Comparison of ENCODE assay signal across 22 cellular contexts in genomic region chr10:89378006-89378627, GRCh38. TPM values are rescaled to one million over a fixed set of nuclear protein-coding genes. Genes with fewer than 3 reads are reported as not detected.
"Had no signal": no experiment of that assay in that cellular context is flagged by ENCODE, and none has a peak within 500 bp of the region (broad histone marks: within the 10 kb centered on the region; RNA-seq: fewer than 3 reads in every experiment).

Gene IFIT1B (plus strand): TSS chr10:89378056. CDS start chr10:89378136, 80 bp downstream.

- DNase-seq: activated CD4-positive, alpha-beta T cell treated with anti-CD3 and anti-CD28 coated beads for 36 hours; activated CD4-positive, alpha-beta T cell treated with anti-CD3 and anti-CD28 coated beads, Interleukin-2, amount 50 U/mL, for 48 hours; activated gamma-delta T cell; adrenal gland; cerebellar nuclear complex; effector CD4-positive, alpha-beta T cell; gastrocnemius medialis; head of caudate nucleus; lower lobe of right lung; posterior cingulate gyrus; spleen; stimulated activated naive CD4-positive, alpha-beta T cell; T-helper 17 cell had no signal

- H3K4me3 Mint-ChIP-seq: activated CD4-positive, alpha-beta T cell treated with anti-CD3 and anti-CD28 coated beads for 36 hours; mesothelial cell of epicardium; natural killer cell treated with Interleukin-12 subunit alpha and Interleukin-12 subunit beta and Interleukin-15 and Interleukin-18, amount 100 ng/mL, for 72 hours; T-helper 17 cell had no signal

- H3K36me3 ChIP-seq: adrenal gland, gastrocnemius medialis, lower lobe of right lung, spleen had no signal

- H3K27ac Mint-ChIP-seq: activated CD4-positive, alpha-beta T cell treated with anti-CD3 and anti-CD28 coated beads for 36 hours; activated naive CD4-positive, alpha-beta T cell treated with anti-CD3 and anti-CD28 coated beads, Interleukin-2, amount 50 U/mL, for 72 hours; mesothelial cell of epicardium; natural killer cell treated with Interleukin-12 subunit alpha and Interleukin-12 subunit beta and Interleukin-15 and Interleukin-18, amount 100 ng/mL, for 72 hours; T-helper 17 cell had no signal

- H3K36me3 Mint-ChIP-seq: activated naive CD4-positive, alpha-beta T cell treated with anti-CD3 and anti-CD28 coated beads, Interleukin-2, amount 50 U/mL, for 72 hours; mesothelial cell of epicardium; natural killer cell treated with Interleukin-12 subunit alpha and Interleukin-12 subunit beta and Interleukin-15 and Interleukin-18, amount 100 ng/mL, for 72 hours had no signal

- FAIRE-seq: astrocyte, bronchial epithelial cell, TTC549 had no signal

- H3K4me1 Mint-ChIP-seq: T-helper 17 cell had no signal

- H3K9me3 Mint-ChIP-seq: activated naive CD4-positive, alpha-beta T cell treated with anti-CD3 and anti-CD28 coated beads, Interleukin-2, amount 50 U/mL, for 72 hours; mesothelial cell of epicardium; natural killer cell treated with Interleukin-12 subunit alpha and Interleukin-12 subunit beta and Interleukin-15 and Interleukin-18, amount 100 ng/mL, for 72 hours had no signal

- H3K4me3 ChIP-seq: adrenal gland, gastrocnemius medialis, lower lobe of right lung, spleen had no signal

- H3K27me3 ChIP-seq: adrenal gland, gastrocnemius medialis, spleen had no signal

- ATAC-seq: activated CD4-positive, alpha-beta T cell treated with anti-CD3 and anti-CD28 coated beads for 36 hours; activated naive CD4-positive, alpha-beta T cell treated with anti-CD3 and anti-CD28 coated beads, Interleukin-2, amount 50 U/mL, for 72 hours; gastrocnemius medialis; lower lobe of right lung; natural killer cell treated with Interleukin-12 subunit alpha and Interleukin-12 subunit beta and Interleukin-15 and Interleukin-18, amount 100 ng/mL, for 72 hours; T-helper 17 cell had no signal

- H3K9me3 ChIP-seq: adrenal gland, gastrocnemius medialis, lower lobe of right lung, spleen had no signal

- H3K27ac ChIP-seq: adrenal gland, gastrocnemius medialis, lower lobe of right lung, spleen had no signal

RNA-seq across cellular contexts. Expression of gene IFIT1B, which starts in this region (rescaled TPM):
- total RNA-seq: activated CD4-positive, alpha-beta T cell treated with anti-CD3 and anti-CD28 coated beads for 36 hours; activated naive CD4-positive, alpha-beta T cell treated with anti-CD3 and anti-CD28 coated beads, Interleukin-2, amount 50 U/mL, for 72 hours; astrocyte; bronchial epithelial cell; gastrocnemius medialis; lower lobe of right lung; mesothelial cell of epicardium; natural killer cell treated with Interleukin-12 subunit alpha and Interleukin-12 subunit beta and Interleukin-15 and Interleukin-18, amount 100 ng/mL, for 72 hours; renal cortical epithelial cell; T-helper 17 cell; ureter had no signal
- polyA plus RNA-seq: esophagus had no signal
